In genomic region chr22:37624876-37625275, GRCh38 we compare ENCODE assay signal across 20 cellular contexts. TPM values are rescaled to one million over a fixed set of nuclear protein-coding genes. Genes with fewer than 3 reads are reported as not detected.
DNase-seq lines count a peak whose midpoint lies in the region; ATAC-seq and TF ChIP-seq lines count a peak whose summit lies in the region.
"Had no signal": no experiment of that assay in that cellular context is flagged by ENCODE, and none has a peak within 500 bp of the region (broad histone marks: within the 10 kb centered on the region; RNA-seq: fewer than 3 reads in every experiment).

No MANE protein-coding gene starts in this region.

- no peaks in the 10 kb centered on the region for H3K9me3 ChIP-seq in vagina
- H3K9me3 ChIP-seq: gastroesophageal sphincter, lower lobe of right lung had no signal

- WGBS in lower leg skin, 2 donors, result 89 to 92% methylated on average over 7 of the region's 7 CpGs

- TF ChIP-seq CTCF in vagina (IDR thresholded peaks at IDR 0.05) (no peak), lower leg skin (IDR thresholded peaks at IDR 0.05) (no peak)

- H3K4me1 Mint-ChIP-seq in activated naive CD8-positive, alpha-beta T cell treated with anti-CD3 and anti-CD28 coated beads for 36 hours, result peaks cover 47% of the 10 kb centered on the region
- peaks cover 29 to 50% (median 46%) of the 10 kb centered on the region in 3 donors for H3K4me1 Mint-ChIP-seq in naive B cell

- no peaks in the 10 kb centered on the region for H3K27me3 Mint-ChIP-seq in activated naive CD8-positive, alpha-beta T cell treated with anti-CD3 and anti-CD28 coated beads for 36 hours
- no peaks in the 10 kb centered on the region for H3K27me3 Mint-ChIP-seq in naive B cell

- intact Hi-C loops in Right ventricle myocardium inferior (cut with DNase I), result loop anchor here (5.0 kb wide), 1 partner anchor 52 kb away; the partner anchor contains the start of gene LGALS1
- intact Hi-C loops in left ventricle myocardium superior (cut with micrococcal nuclease), result no loop called here
- intact Hi-C loops in vagina (cut with DNase I), result loop anchor here (5.0 kb wide), 1 partner anchor 57 kb away; no protein-coding TSS in a partner anchor
- intact Hi-C loops in lower leg skin (cut with DNase I; ENCODE audit: low total_unique reads), result no loop called here

- H3K27ac Mint-ChIP-seq in activated naive CD8-positive, alpha-beta T cell treated with anti-CD3 and anti-CD28 coated beads for 36 hours, result peak overlapping the region; percentile 95
- peak overlapping the region in 4 of 6 donors; percentile 26 to 93 (median 86) for H3K27ac Mint-ChIP-seq in naive B cell

- peak overlapping the region; percentile 10 for H3K4me3 Mint-ChIP-seq in activated naive CD8-positive, alpha-beta T cell treated with anti-CD3 and anti-CD28 coated beads for 36 hours
- H3K4me3 Mint-ChIP-seq in naive B cell, result peak overlapping the region in 3 of 8 donors; percentile 19 to 74 (median 49)

- peak overlapping the region; percentile 48 for H3K27ac ChIP-seq in vagina
- H3K27ac ChIP-seq: SK-N-MC had no signal

- TF ChIP-seq POLR2A in vagina (IDR thresholded peaks at IDR 0.05), result no peak
- TF ChIP-seq POLR2A in lower leg skin (IDR thresholded peaks at IDR 0.05), result no peak

- no peaks in the 10 kb centered on the region for H3K9me3 Mint-ChIP-seq in activated naive CD8-positive, alpha-beta T cell treated with anti-CD3 and anti-CD28 coated beads for 36 hours
- no peaks in the 10 kb centered on the region for H3K9me3 Mint-ChIP-seq in naive B cell

- no peaks in the 10 kb centered on the region for H3K27me3 ChIP-seq in vagina
- H3K27me3 ChIP-seq: gastroesophageal sphincter had no signal

- H3K36me3 ChIP-seq in vagina, result peaks cover 0 to 11% of the 10 kb centered on the region in 2 donors

- no peak overlapping the region for H3K4me3 ChIP-seq in vagina
- no peak overlapping the region for H3K4me3 ChIP-seq in lower leg skin (ENCODE audit: low read depth, poor library complexity, severe bottlenecking)
- H3K4me3 ChIP-seq: gastroesophageal sphincter, lower lobe of right lung, SK-N-MC had no signal

- no peak for ATAC-seq in Right ventricle myocardium inferior
- ATAC-seq in left ventricle myocardium superior, result no peak
- no peak for ATAC-seq in naive B cell (ENCODE audit: low read depth in 2 of 2)
- ATAC-seq: gastroesophageal sphincter, HCT116, lower lobe of right lung, PC-3 had no signal

- H3K36me3 Mint-ChIP-seq in activated naive CD8-positive, alpha-beta T cell treated with anti-CD3 and anti-CD28 coated beads for 36 hours, result peaks cover 17% of the 10 kb centered on the region
- H3K36me3 Mint-ChIP-seq in naive B cell, result no peaks in the 10 kb centered on the region

- H3K4me1 ChIP-seq in vagina, result peaks cover 39% of the 10 kb centered on the region

- DNase-seq in Right ventricle myocardium inferior (ENCODE audit: missing footprints), result peak; percentile 11
- no peak for DNase-seq in left ventricle myocardium superior
- DNase-seq in activated naive CD8-positive, alpha-beta T cell treated with anti-CD3 and anti-CD28 coated beads for 36 hours, result no peak
- no peak for DNase-seq in naive B cell
- DNase-seq in vagina (ENCODE audit: extremely low spot score in 2 of 2), result no peak
- DNase-seq in lower leg skin (ENCODE audit: low spot score in 2 of 2), result no peak
- no peak for DNase-seq in effector CD8-positive, alpha-beta T cell (lab: John Stamatoyannopoulos, UW)
- no peak for DNase-seq in H4 (ENCODE audit: low spot score)
- DNase-seq: cerebellar nuclear complex; lower lobe of right lung; NCI-H1930; NCI-H524 treated with DMSO at 0.1 percent for 48 hours; PC-3; stimulated activated naive CD4-positive, alpha-beta T cell had no signal

RNA-seq across cellular contexts. Expression of gene SH3BP1, which starts 14.6 kb away (rescaled TPM):
- 1.5 TPM for total RNA-seq in Right ventricle myocardium inferior
- 2.7 TPM for total RNA-seq in left ventricle myocardium superior
- total RNA-seq in activated naive CD8-positive, alpha-beta T cell treated with anti-CD3 and anti-CD28 coated beads for 36 hours, result 100 to 1,000 TPM in 1 of 2 experiments, 10 to 100 TPM in 1; 90.8 to 103 TPM
- polyA plus RNA-seq in naive B cell (ENCODE audit: low read depth in 6 of 6), result 1 to 10 TPM; 2.7 to 8.0 (median 3.2) TPM
- total RNA-seq in vagina, result 34.1 TPM
- 10 to 100 TPM; 29.1 to 83.3 (median 60.3) TPM for total RNA-seq in lower leg skin
- total RNA-seq in H4 (2014; rRNA removed; shearing (Covaris generic)), result 6.9 and 14.7 TPM in 2 replicates

RNA-seq across cellular contexts. Expression of gene GGA1, which starts 16.2 kb away (rescaled TPM):
- total RNA-seq in Right ventricle myocardium inferior (26.7 TPM), left ventricle myocardium superior (28.5 TPM), vagina (45.7 TPM), lower leg skin (10 to 100 TPM; 50.3 to 66.0 (median 53.6) TPM)
- total RNA-seq in activated naive CD8-positive, alpha-beta T cell treated with anti-CD3 and anti-CD28 coated beads for 36 hours, result 10 to 100 TPM; 56.3 to 61.9 TPM
- polyA plus RNA-seq in naive B cell (ENCODE audit: low read depth in 6 of 6), result 10 to 100 TPM; 15.5 to 28.9 (median 24.2) TPM
- total RNA-seq in H4 (2014; rRNA removed; shearing (Covaris generic)), result 8.2 and 31.3 TPM in 2 replicates

RNA-seq across cellular contexts. Expression of gene PDXP, which starts 33.6 kb away (rescaled TPM):
- total RNA-seq in Right ventricle myocardium inferior (21.4 TPM), left ventricle myocardium superior (21.5 TPM), vagina (6.4 TPM), lower leg skin (1 to 10 TPM; 1.8 to 4.6 (median 3.2) TPM)
- total RNA-seq in activated naive CD8-positive, alpha-beta T cell treated with anti-CD3 and anti-CD28 coated beads for 36 hours, result 10 to 100 TPM; 41.4 to 42.5 TPM
- 10 to 100 TPM in 1 of 6 donors, 1 to 10 TPM in 5; 4.0 to 14.3 (median 7.6) TPM for polyA plus RNA-seq in naive B cell (ENCODE audit: low read depth in 6 of 6)
- 9.0 and 9.3 TPM in 2 replicates for total RNA-seq in H4 (2014; rRNA removed; shearing (Covaris generic))

RNA-seq across cellular contexts. Expression of gene LGALS2, which starts 45.0 kb away (rescaled TPM):
- 0.60 TPM for total RNA-seq in Right ventricle myocardium inferior
- not detected for total RNA-seq in left ventricle myocardium superior
- not detected for total RNA-seq in activated naive CD8-positive, alpha-beta T cell treated with anti-CD3 and anti-CD28 coated beads for 36 hours
- 1 to 10 TPM in 1 of 6 donors, under 1 TPM in 3, not detected in 2; 0.60 to 2.6 (median 0.66) TPM for polyA plus RNA-seq in naive B cell (ENCODE audit: low read depth in 6 of 6)
- total RNA-seq in vagina, result not detected
- total RNA-seq in lower leg skin, result 1 to 10 TPM in 1 of 4 donors, not detected in 3; 1.4 TPM
- not detected in 2 replicates for total RNA-seq in H4 (2014; rRNA removed; shearing (Covaris generic))
- total RNA-seq: endothelial cell of umbilical vein, gastroesophageal sphincter, osteocyte, PC-3, skeletal muscle tissue had no signal
- polyA plus RNA-seq: endothelial cell of umbilical vein had no signal

RNA-seq across cellular contexts. Expression of gene LGALS1, which starts 50.6 kb away (rescaled TPM):
- total RNA-seq in Right ventricle myocardium inferior (1,345 TPM), left ventricle myocardium superior (1,086 TPM), vagina (1,638 TPM), lower leg skin (100 to 1,000 TPM; 110 to 347 (median 232) TPM)
- total RNA-seq in activated naive CD8-positive, alpha-beta T cell treated with anti-CD3 and anti-CD28 coated beads for 36 hours, result 100 to 1,000 TPM; 166 to 171 TPM
- polyA plus RNA-seq in naive B cell (ENCODE audit: low read depth in 6 of 6), result 10 to 100 TPM in 4 of 6 donors, 1 to 10 TPM in 2; 4.1 to 35.3 (median 12.8) TPM
- 1,239 and 1,549 TPM in 2 replicates for total RNA-seq in H4 (2014; rRNA removed; shearing (Covaris generic))

Comparison
In these comparisons a context has a peak if more than half of its experiments do, and no peak if none do; other contexts are left out.
1. intact Hi-C loops: an anchor here in Right ventricle myocardium inferior (5.0 kb wide) and vagina (5.0 kb wide); none called in left ventricle myocardium superior and lower leg skin.